ENCODE assay signal across 27 cellular contexts in the genomic region with DNA sequence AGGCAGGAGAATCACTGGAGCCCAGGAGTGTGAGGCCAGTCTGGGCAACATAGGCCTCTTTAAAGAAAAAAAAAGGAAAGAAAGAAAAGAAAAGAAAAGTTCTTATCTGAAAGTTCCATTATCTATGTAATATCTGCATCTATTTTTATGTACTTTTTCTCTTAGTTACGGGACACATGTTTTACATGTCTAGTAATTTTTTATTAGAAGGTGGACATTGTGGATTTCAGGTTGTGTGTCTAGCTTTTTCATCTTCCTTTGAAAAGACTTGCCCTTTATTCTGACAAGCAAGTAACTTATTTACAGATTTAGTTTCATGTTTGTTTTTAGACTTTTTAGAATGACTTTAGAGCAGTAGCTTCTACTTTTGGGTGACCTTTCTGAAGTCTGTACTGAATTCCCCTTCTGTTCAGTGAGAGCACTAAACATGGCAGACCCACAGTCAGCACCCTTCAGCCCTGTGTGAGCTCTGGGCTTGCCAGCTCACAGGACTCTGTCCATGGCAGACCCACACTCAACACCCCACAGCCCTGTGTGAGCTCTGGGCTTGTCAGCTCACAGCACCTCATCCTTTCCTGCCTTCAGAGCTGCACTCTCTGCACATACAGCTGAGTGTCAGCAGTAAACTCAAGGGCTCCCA. TPM values are rescaled to one million over a fixed set of nuclear protein-coding genes. Genes with fewer than 3 reads are reported as not detected.
A peak's percentile ranks its signal among the peaks of the same experiment; 100 is the strongest.
DNase-seq lines count a peak whose midpoint lies in the region; ATAC-seq, FAIRE-seq and TF ChIP-seq lines count a peak whose summit lies in the region.
"Had no signal": no experiment of that assay in that cellular context is flagged by ENCODE, and none has a peak within 500 bp of the region (broad histone marks: within the 10 kb centered on the region; RNA-seq: fewer than 3 reads in every experiment).

No MANE protein-coding gene starts in this region.

- H2BK120ac ChIP-seq in H1 (replicated peaks; ENCODE audit: low read depth, low read length), result no peak overlapping the region

- no peak overlapping the region for H4K5ac ChIP-seq in H1 (ENCODE audit: insufficient read length, low read depth, low read length)

- H3K4ac ChIP-seq in H1 (replicated peaks; ENCODE audit: insufficient read length, low read depth, low read length), result no peak overlapping the region

- no peak for TF ChIP-seq EP300 in H1 (IDR thresholded peaks at IDR 0.05; ENCODE audit: borderline replicate concordance in 1 of 2, low read depth in 2 of 2, low read length in 2 of 2)

- CTCF ChIA-PET in H1 (lab: Charles Lee; ENCODE audit: partially characterized antibody), result interaction anchor here (1.2 to 3.2 kb wide), 3 partner anchors 8 to 26 kb away, joined by 3 to 13 read pairs (median 8); no protein-coding TSS in a partner anchor

- H3K14ac ChIP-seq in H1 (ENCODE audit: insufficient read length), result no peak overlapping the region

- DNase-seq in H1 (ENCODE audit: low read depth in 1 of 2, low spot score in 2 of 2) (no peak), nephron progenitor cell (no peak), putamen (ENCODE audit: low spot score) (no peak), NCI-H2196 treated with DMSO at 0.1 percent for 48 hours (lab: John Stamatoyannopoulos, UW; ENCODE audit: unreplicated experiment) (no peak)
- no peak for DNase-seq in activated naive CD4-positive, alpha-beta T cell treated with Interleukin-2 at 50 U/mL for 16 hours
- DNase-seq: activated CD4-positive, CD25-positive, alpha-beta regulatory T cell treated with anti-CD3 and anti-CD28 coated beads, Interleukin-2, amount 50 U/mL, for 72 hours; activated CD8-positive, alpha-beta T cell treated with anti-CD3 and anti-CD28 coated beads for 36 hours; activated gamma-delta T cell treated with Interleukin-2 at 50 U/mL for 16 hours; C1 segment of cervical spinal cord; Caco-2; DND-41; effector CD8-positive, alpha-beta T cell; foreskin fibroblast; heart left ventricle; Karpas-422; NCI-H1436 treated with DMSO at 0.1 percent for 48 hours; NCI-H2107; NCI-H524 treated with DMSO at 0.1 percent for 48 hours; Peyer's patch; T-helper 1 cell had no signal

- H2AK5ac ChIP-seq in H1 (ENCODE audit: low read depth, low read length), result no peak overlapping the region

- H2BK12ac ChIP-seq in H1 (ENCODE audit: low read depth, low read length), result no peak overlapping the region

- H3K9me3 Mint-ChIP-seq in nephron progenitor cell, result peaks cover 50% of the 10 kb centered on the region

- H3K4me1 Mint-ChIP-seq in nephron progenitor cell, result peaks cover 20% of the 10 kb centered on the region

- H3K9me3 ChIP-seq in H1 (ENCODE audit: insufficient read depth in 2 of 2, low read depth in 1 of 2, low read length in 1 of 2), result peaks cover 2 to 9% of the 10 kb centered on the region in 2 experiments; a peak in 2 of 4 replicates
- H3K9me3 ChIP-seq: prostate gland had no signal

- TF ChIP-seq POLR2A in H1 (IDR thresholded peaks at IDR 0.05; ENCODE audit: control extremely low read depth in 1 of 2, low read depth in 2 of 2, low read length in 2 of 2), result no peak

- H3K23me2 ChIP-seq in H1 (ENCODE audit: low read depth, low read length), result no peaks in the 10 kb centered on the region

- H3K79me2 ChIP-seq in H1 (ENCODE audit: control insufficient read depth in 1 of 2, insufficient read depth in 2 of 2, low read length in 2 of 2), result peaks cover 0 to 8% of the 10 kb centered on the region in 2 experiments; a peak in 1 of 4 replicates

- H3K23ac ChIP-seq in H1 (ENCODE audit: insufficient read length), result no peak overlapping the region

- peaks cover 0 to 7% (median 0%) of the 10 kb centered on the region in 4 experiments; a peak in 5 of 8 replicates for H3K36me3 ChIP-seq in H1 (ENCODE audit: control insufficient read depth in 2 of 4, insufficient read depth in 4 of 4, low read length in 3 of 4)
- H3K36me3 ChIP-seq: prostate gland had no signal

- H3K79me1 ChIP-seq in H1 (ENCODE audit: low read depth, low read length), result peaks cover 12% of the 10 kb centered on the region; the same call in 1 of the 2 replicates

- no peak overlapping the region for H3K4me3 ChIP-seq in H1 (ENCODE audit: extremely low read depth in 1 of 4, insufficient read depth in 2 of 4, low read depth in 3 of 4, low read length in 4 of 4)
- H3K4me3 ChIP-seq: heart left ventricle, Peyer's patch, prostate gland, SJSA1, tibial nerve had no signal

- POLR2A ChIA-PET in H1 (lab: Charles Lee; ENCODE audit: partially characterized antibody), result no interaction called here

- WGBS in H1 (ENCODE audit: extremely low coverage in 1 of 2, insufficient coverage in 1 of 2, insufficient read length in 1 of 2, insufficient replicate concordance in 2 of 2, low coverage in 1 of 2, low lambda C conversion rate in 2 of 2, missing lambda C conversion rate in 1 of 2), 2 experiments, result 96% methylated on average over 1 of the region's 1 CpG; no CpG with 5 or more reads in 1 of the 2 experiments

- H2AFZ ChIP-seq in H1 (ENCODE audit: low read length), result no peak overlapping the region

- H4K8ac ChIP-seq in H1 (ENCODE audit: extremely low read depth, insufficient read depth, low read length), result 0 out of 2 replicates have a peak overlapping the region, but pooled peaks have one; percentile 16

- peaks cover 0 to 12% (median 8%) of the 10 kb centered on the region in 4 experiments; a peak in 6 of 7 replicates for H3K4me1 ChIP-seq in H1 (replicated peaks in 1 of 4; ENCODE audit: control insufficient read depth in 3 of 4, insufficient read depth in 4 of 4, low read length in 3 of 4)
- H3K4me1 ChIP-seq: Caco-2, Peyer's patch, prostate gland, SJSA1 had no signal

- no peak for TF ChIP-seq RAD21 in H1 (IDR thresholded peaks at IDR 0.05 in 1 of 2, conservative IDR thresholded peaks at IDR 0.05 in 1 of 2; ENCODE audit: low read depth in 2 of 2, low read length in 2 of 2)

- H3K27me3 Mint-ChIP-seq in nephron progenitor cell (ENCODE audit: low read depth, poor library complexity), result peaks cover 2% of the 10 kb centered on the region
- H3K27me3 Mint-ChIP-seq: activated CD8-positive, alpha-beta T cell treated with anti-CD3 and anti-CD28 coated beads for 36 hours had no signal

- H3K27me3 ChIP-seq in H1 (replicated peaks in 1 of 4; ENCODE audit: control insufficient read depth in 3 of 4, extremely low read depth in 1 of 4, insufficient read depth in 3 of 4, low read length in 3 of 4), result no peaks in the 10 kb centered on the region
- H3K27me3 ChIP-seq: heart left ventricle, Peyer's patch, SJSA1, tibial nerve had no signal

- peaks cover 81% of the 10 kb centered on the region for H3K36me3 Mint-ChIP-seq in nephron progenitor cell (ENCODE audit: low read depth)

- FAIRE-seq in H1 (lab: Jason Lieb, UNC), result no peak
- FAIRE-seq: GM12892 had no signal

- H3K4me2 ChIP-seq in H1 (ENCODE audit: insufficient read depth in 1 of 2, low read depth in 2 of 2, low read length in 2 of 2), result no peak overlapping the region

- no peak overlapping the region for H4K91ac ChIP-seq in H1 (replicated peaks; ENCODE audit: insufficient read length, low read length)

- H3K27ac Mint-ChIP-seq in nephron progenitor cell, result no peak overlapping the region
- H3K27ac Mint-ChIP-seq: activated CD8-positive, alpha-beta T cell treated with anti-CD3 and anti-CD28 coated beads for 36 hours had no signal

- H2BK20ac ChIP-seq in H1 (ENCODE audit: low read length), result no peak overlapping the region

- TF ChIP-seq CTCF in H1 (IDR thresholded peaks at IDR 0.05; ENCODE audit: control extremely low read depth in 1 of 3, insufficient read depth in 1 of 3, low read depth in 1 of 3, low read length in 3 of 3), result no peak
- TF ChIP-seq CTCF in nephron progenitor cell (IDR thresholded peaks at IDR 0.05), result no peak

- no peak overlapping the region for H3K9ac ChIP-seq in H1 (replicated peaks in 1 of 4; ENCODE audit: extremely low read depth in 1 of 4, low read depth in 3 of 4, low read length in 3 of 4)

- no peak overlapping the region for H3K18ac ChIP-seq in H1 (ENCODE audit: extremely low read depth, low read length)

- H4K20me1 ChIP-seq in H1 (replicated peaks in 1 of 2; ENCODE audit: control insufficient read depth in 1 of 2, insufficient read depth in 2 of 2, low read length in 2 of 2), result peaks cover 0 to 3% of the 10 kb centered on the region in 2 experiments

- ATAC-seq in GM19023 (IDR thresholded peaks at IDR 0.05; ENCODE audit: unreplicated experiment), result peak; percentile 65
- peak; percentile 63 for ATAC-seq in GM21825 (IDR thresholded peaks at IDR 0.05; ENCODE audit: unreplicated experiment)
- peak; percentile 65 for ATAC-seq in HG03045 (IDR thresholded peaks at IDR 0.05; ENCODE audit: unreplicated experiment)
- ATAC-seq: activated CD8-positive, alpha-beta T cell treated with anti-CD3 and anti-CD28 coated beads for 36 hours; heart left ventricle had no signal

- no peak overlapping the region for H2BK5ac ChIP-seq in H1 (ENCODE audit: low read depth, low read length)

- no peak overlapping the region for H3K56ac ChIP-seq in H1 (replicated peaks; ENCODE audit: insufficient read length, low read depth, low read length)

- H2BK15ac ChIP-seq in H1 (ENCODE audit: low read length), result no peak overlapping the region

- H3K27ac ChIP-seq in H1 (ENCODE audit: low read depth, low read length), result no peak overlapping the region
- H3K27ac ChIP-seq: heart left ventricle, Peyer's patch, prostate gland, SJSA1, tibial nerve had no signal

- H3K4me3 Mint-ChIP-seq in nephron progenitor cell, result no peak overlapping the region
- H3K4me3 Mint-ChIP-seq: activated CD8-positive, alpha-beta T cell treated with anti-CD3 and anti-CD28 coated beads for 36 hours had no signal

TF ChIP-seq in H1, 55 proteins besides CTCF, POLR2A, EP300 and RAD21 (continues in another document):
- TF ChIP-seq SP2 (IDR thresholded peaks at IDR 0.05; ENCODE audit: low read length) (no peak), JUN (IDR thresholded peaks at IDR 0.05; ENCODE audit: low read depth, low read length) (no peak)

RNA-seq across cellular contexts. Expression of gene TRAPPC12, which starts 17.5 kb away (rescaled TPM):
- 67.3 and 71.8 TPM in 2 replicates for total RNA-seq in H1 (2021; fragmentation: NEBNext Ultra II Directional; extraction: Animal tissue kit (Norgen Biotek cat#: 25700))
- polyA plus RNA-seq in H1 (2011; rRNA removed), result 35.0 and 48.3 TPM in 2 replicates
- 33.9 TPM for polyA plus RNA-seq in H1 (2011; cell fraction: cytosol; rRNA removed)
- 123 TPM for polyA plus RNA-seq in H1 (2011; cell fraction: nucleus; rRNA removed)
- polyA plus RNA-seq in H1 (2012, experiment 1 of 2), result 58.8 to 70.1 TPM (median 66.0 TPM) in 4 replicates
- 54.3 TPM for polyA plus RNA-seq in H1 (2012, experiment 2 of 2)
- 40.8 TPM for polyA plus RNA-seq in H1 (2013, experiment 1 of 2)
- polyA plus RNA-seq in H1 (2013, experiment 2 of 2), result 42.4 TPM
- 59.8 and 68.9 TPM in 2 replicates for polyA minus RNA-seq in H1 (2011; rRNA and poly(A)+ RNA removed)
- 60.5 TPM for polyA minus RNA-seq in H1 (2011; cell fraction: cytosol; rRNA and poly(A)+ RNA removed)
- 96.0 TPM for polyA minus RNA-seq in H1 (2011; cell fraction: nucleus; rRNA and poly(A)+ RNA removed)

RNA-seq across cellular contexts. Expression of gene EIPR1, which starts 19.4 kb away (rescaled TPM):
- 26.2 and 26.3 TPM in 2 replicates for total RNA-seq in H1 (2021; fragmentation: NEBNext Ultra II Directional; extraction: Animal tissue kit (Norgen Biotek cat#: 25700))
- polyA plus RNA-seq in H1 (2011; rRNA removed), result 54.5 and 56.4 TPM in 2 replicates
- polyA plus RNA-seq in H1 (2011; cell fraction: cytosol; rRNA removed), result 53.6 TPM
- 46.2 TPM for polyA plus RNA-seq in H1 (2011; cell fraction: nucleus; rRNA removed)
- polyA plus RNA-seq in H1 (2012, experiment 1 of 2), result 25.9 to 34.4 TPM (median 31.9 TPM) in 4 replicates
- polyA plus RNA-seq in H1 (2012, experiment 2 of 2), result 44.6 TPM
- polyA plus RNA-seq in H1 (2013, experiment 1 of 2), result 15.3 TPM
- 16.9 TPM for polyA plus RNA-seq in H1 (2013, experiment 2 of 2)
- polyA minus RNA-seq in H1 (2011; rRNA and poly(A)+ RNA removed), result 29.0 and 31.9 TPM in 2 replicates
- polyA minus RNA-seq in H1 (2011; cell fraction: cytosol; rRNA and poly(A)+ RNA removed), result 29.1 TPM
- 45.9 TPM for polyA minus RNA-seq in H1 (2011; cell fraction: nucleus; rRNA and poly(A)+ RNA removed)
